ENCODE assay signal across 1 cellular context in genomic region chr1:201019321-201019977, GRCh38.
A peak's percentile ranks its signal among the peaks of the same experiment; 100 is the strongest.
TF ChIP-seq lines count a peak whose summit lies in the region.

No MANE protein-coding gene starts in this region.

TF ChIP-seq in HepG2, 621 proteins besides CTCF, POLR2A, EP300 and RAD21 (continued from another document and continues in another):
- TF ChIP-seq HINFP (CRISPR knock-in tag; IDR thresholded peaks at IDR 0.05; ENCODE audit: low read depth): no peak
- TF ChIP-seq NONO (IDR thresholded peaks at IDR 0.05): no peak
- TF ChIP-seq NONO (CRISPR knock-in tag; conservative IDR thresholded peaks at IDR 0.05): no peak
- TF ChIP-seq ZNF276 (CRISPR knock-in tag; IDR thresholded peaks at IDR 0.05; ENCODE audit: low read depth): no peak
- TF ChIP-seq LCORL (IDR thresholded peaks at IDR 0.05): no peak
- no peak for TF ChIP-seq LCORL (CRISPR knock-in tag; IDR thresholded peaks at IDR 0.05)
- TF ChIP-seq SYNCRIP (IDR thresholded peaks at IDR 0.05; ENCODE audit: insufficient read depth, low read depth, low read length): no peak
- no peak for TF ChIP-seq ARID2 (CRISPR knock-in tag; IDR thresholded peaks at IDR 0.05; ENCODE audit: borderline replicate concordance)
- no peak for TF ChIP-seq YEATS2 (CRISPR knock-in tag; IDR thresholded peaks at IDR 0.05; ENCODE audit: borderline replicate concordance)
- TF ChIP-seq FOXO1 (CRISPR knock-in tag; IDR thresholded peaks at IDR 0.05): no peak
- TF ChIP-seq KLF16 (CRISPR knock-in tag; IDR thresholded peaks at IDR 0.05): no peak
- no peak for TF ChIP-seq REL (CRISPR knock-in tag; conservative IDR thresholded peaks at IDR 0.05)
- no peak for TF ChIP-seq ZSCAN30 (CRISPR knock-in tag; IDR thresholded peaks at IDR 0.05)
- no peak for TF ChIP-seq ZNF331 (CRISPR knock-in tag; IDR thresholded peaks at IDR 0.05)
- peak in 1 of 2 experiments; percentile 98; a peak in 2 of 4 replicates for TF ChIP-seq ATF4 (CRISPR knock-in tag; IDR thresholded peaks at IDR 0.05)
- TF ChIP-seq POGZ (CRISPR knock-in tag; IDR thresholded peaks at IDR 0.05): no peak
- TF ChIP-seq KLF15 (CRISPR knock-in tag; IDR thresholded peaks at IDR 0.05; ENCODE audit: borderline replicate concordance): no peak
- no peak for TF ChIP-seq ZNF616 (CRISPR knock-in tag; IDR thresholded peaks at IDR 0.05; ENCODE audit: low read depth)
- TF ChIP-seq TCF12 (IDR thresholded peaks at IDR 0.05): no peak
- no peak for TF ChIP-seq TCF12 (CRISPR knock-in tag; IDR thresholded peaks at IDR 0.05)
- no peak for TF ChIP-seq KDM4B (CRISPR knock-in tag; IDR thresholded peaks at IDR 0.05)
- TF ChIP-seq SRSF4 (IDR thresholded peaks at IDR 0.05; ENCODE audit: low read depth, low read length, poor library complexity, severe bottlenecking): no peak
- no peak for TF ChIP-seq MAFK (conservative IDR thresholded peaks at IDR 0.05 in 1 of 2, IDR thresholded peaks at IDR 0.05 in 1 of 2; ENCODE audit: low read length in 2 of 2)
- TF ChIP-seq SUZ12 (IDR thresholded peaks at IDR 0.05; ENCODE audit: low read depth, low read length): no peak
- peak; percentile 56 for TF ChIP-seq GABPB1 (CRISPR knock-in tag; IDR thresholded peaks at IDR 0.05)
- TF ChIP-seq ADNP (CRISPR knock-in tag; IDR thresholded peaks at IDR 0.05): no peak
- TF ChIP-seq ZNF230 (CRISPR knock-in tag; IDR thresholded peaks at IDR 0.05): no peak
- no peak for TF ChIP-seq NR2F6 (IDR thresholded peaks at IDR 0.05)
- peak; percentile 38 for TF ChIP-seq NR2F6 (CRISPR knock-in tag; IDR thresholded peaks at IDR 0.05)
- TF ChIP-seq TCF7 (IDR thresholded peaks at IDR 0.05; ENCODE audit: low read depth): no peak
- TF ChIP-seq ZNF773 (CRISPR knock-in tag; IDR thresholded peaks at IDR 0.05; ENCODE audit: borderline replicate concordance): no peak
- 0 out of 2 replicates have a peak, but pooled peaks have one; percentile 23 for TF ChIP-seq THAP11 (CRISPR knock-in tag; IDR thresholded peaks at IDR 0.05)
- no peak for TF ChIP-seq ZBTB7A (CRISPR knock-in tag; IDR thresholded peaks at IDR 0.05)
- no peak for TF ChIP-seq NFKBIZ (CRISPR knock-in tag; IDR thresholded peaks at IDR 0.05)
- no peak for TF ChIP-seq ZNF468 (CRISPR knock-in tag; IDR thresholded peaks at IDR 0.05)
- no peak for TF ChIP-seq ZNF414 (CRISPR knock-in tag; IDR thresholded peaks at IDR 0.05)
- TF ChIP-seq HNF4G (IDR thresholded peaks at IDR 0.05; ENCODE audit: borderline replicate concordance, low read depth, low read length): 0 out of 2 replicates have a peak, but pooled peaks have one; percentile 24
- no peak for TF ChIP-seq HNF4G (CRISPR knock-in tag; IDR thresholded peaks at IDR 0.05; ENCODE audit: borderline replicate concordance, low read depth)
- no peak for TF ChIP-seq ZFP82 (CRISPR knock-in tag; IDR thresholded peaks at IDR 0.05; ENCODE audit: borderline replicate concordance)
- no peak for TF ChIP-seq ZNF484 (CRISPR knock-in tag; IDR thresholded peaks at IDR 0.05; ENCODE audit: borderline replicate concordance, low read depth)
- TF ChIP-seq NFIC (IDR thresholded peaks at IDR 0.05; ENCODE audit: low read length): no peak
- no peak for TF ChIP-seq NFATC3 (CRISPR knock-in tag; IDR thresholded peaks at IDR 0.05)
- TF ChIP-seq MYNN (CRISPR knock-in tag; IDR thresholded peaks at IDR 0.05; ENCODE audit: low read depth): no peak
- no peak for TF ChIP-seq ZNF704 (CRISPR knock-in tag; IDR thresholded peaks at IDR 0.05; ENCODE audit: borderline replicate concordance)
- no peak for TF ChIP-seq CENPT (CRISPR knock-in tag; IDR thresholded peaks at IDR 0.05; ENCODE audit: low read depth)
- TF ChIP-seq REST (IDR thresholded peaks at IDR 0.05; ENCODE audit: borderline replicate concordance in 1 of 2, low read depth in 1 of 2, low read length in 2 of 2): no peak
- no peak for TF ChIP-seq GTF3A (CRISPR knock-in tag; conservative IDR thresholded peaks at IDR 0.05)
- no peak for TF ChIP-seq ZNF256 (CRISPR knock-in tag; conservative IDR thresholded peaks at IDR 0.05)
- no peak for TF ChIP-seq SP2 (CRISPR knock-in tag; IDR thresholded peaks at IDR 0.05)
- no peak for TF ChIP-seq TEAD3 (CRISPR knock-in tag; optimal IDR thresholded peaks at IDR 0.05; ENCODE audit: borderline replicate concordance)
- TF ChIP-seq FLYWCH1 (CRISPR knock-in tag; IDR thresholded peaks at IDR 0.05): no peak
- TF ChIP-seq ZKSCAN5 (CRISPR knock-in tag; IDR thresholded peaks at IDR 0.05): peak; percentile 62; the same call in 1 of the 2 replicates
- TF ChIP-seq ZNF629 (CRISPR knock-in tag; conservative IDR thresholded peaks at IDR 0.05): peak; percentile 94
- TF ChIP-seq SNAPC4 (CRISPR knock-in tag; IDR thresholded peaks at IDR 0.05): no peak
- no peak for TF ChIP-seq AHR (CRISPR knock-in tag; IDR thresholded peaks at IDR 0.05)
- 0 out of 2 replicates have a peak, but pooled peaks have one; percentile 15 for TF ChIP-seq NFYC (CRISPR knock-in tag; IDR thresholded peaks at IDR 0.05)
- no peak for TF ChIP-seq HOXA5 (CRISPR knock-in tag; IDR thresholded peaks at IDR 0.05)
- TF ChIP-seq PHF21A (CRISPR knock-in tag; IDR thresholded peaks at IDR 0.05): no peak
- no peak for TF ChIP-seq DZIP1 (CRISPR knock-in tag; IDR thresholded peaks at IDR 0.05)
